ENCODE assay signal across 8 cellular contexts in the genomic region with DNA sequence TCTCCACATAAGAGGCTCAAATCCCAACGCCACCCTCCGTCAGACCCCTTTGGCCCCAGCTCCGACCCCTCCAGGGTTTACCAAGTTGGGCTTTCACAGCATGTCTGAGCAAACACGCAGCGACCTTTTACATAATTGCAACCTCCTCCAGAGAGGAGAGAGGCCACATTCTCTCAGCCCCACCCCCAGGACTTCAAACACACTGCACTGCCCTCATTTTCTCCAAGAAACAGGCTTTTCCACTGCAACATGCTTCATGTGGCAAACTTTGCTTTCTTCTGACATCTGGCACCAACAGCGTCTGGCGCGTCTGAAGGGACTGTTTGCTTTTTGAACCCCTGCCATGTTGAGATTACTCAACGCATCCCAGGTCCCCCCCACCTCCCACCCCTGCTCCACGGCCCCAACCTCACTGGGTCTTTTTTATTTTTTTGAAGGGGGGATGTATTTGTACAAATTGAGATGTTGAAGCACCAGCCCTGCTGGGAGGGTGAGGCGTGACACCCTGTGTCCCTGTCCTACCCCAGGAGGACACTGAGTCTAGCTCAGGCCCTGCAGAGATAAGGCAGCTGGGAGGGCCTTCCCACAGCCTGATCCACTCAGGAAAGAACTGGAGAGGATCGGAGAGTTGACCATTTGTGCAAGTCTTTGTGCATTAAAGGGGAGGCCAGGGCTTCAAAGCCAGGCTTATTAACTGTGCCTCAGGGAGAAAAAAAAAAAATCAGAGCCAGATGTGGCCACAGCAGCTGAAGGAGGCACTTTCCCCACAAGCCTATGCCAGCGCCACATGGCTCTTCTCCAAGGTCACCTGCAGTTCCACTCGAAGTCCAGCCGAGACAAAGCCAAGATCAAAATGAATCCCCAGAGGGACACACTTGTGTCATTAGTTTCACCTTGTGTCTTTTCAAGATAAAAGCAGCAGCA. TPM values are rescaled to one million over a fixed set of nuclear protein-coding genes. Genes with fewer than 3 reads are reported as not detected.
DNase-seq lines count a peak whose midpoint lies in the region; ATAC-seq, FAIRE-seq and TF ChIP-seq lines count a peak whose summit lies in the region.

No MANE protein-coding gene starts in this region.

- no peak overlapping the region for H3K4me3 Mint-ChIP-seq in stimulated activated naive CD8-positive, alpha-beta T cell treated with anti-CD3 and anti-CD28 coated beads, Interleukin-15, Interleukin-2, amounts not matched to agents 100 ng/mL and 50 ng/mL, for 24 hours
- H3K4me3 Mint-ChIP-seq in stimulated activated naive CD8-positive, alpha-beta T cell treated with anti-CD3 and anti-CD28 coated beads, Interleukin-15, amount 100 ng/mL, for 72 hours = no peak overlapping the region
- peak overlapping the region; percentile 37 for H3K4me3 Mint-ChIP-seq in mesothelial cell of epicardium

- peak; percentile 59 for TF ChIP-seq CTCF in mesothelial cell of epicardium (IDR thresholded peaks at IDR 0.05; ENCODE audit: unreplicated experiment)

- DNase-seq in stimulated activated naive CD8-positive, alpha-beta T cell treated with anti-CD3 and anti-CD28 coated beads, Interleukin-15, amount 100 ng/mL, for 72 hours = no peak
- no peak for DNase-seq in mesothelial cell of epicardium (ENCODE audit: low spot score in 2 of 2, unreplicated experiment in 2 of 2)
- DNase-seq in cerebellar nuclear complex (lab: John Stamatoyannopoulos, UW) = no peak

- no peaks in the 10 kb centered on the region for H3K27me3 Mint-ChIP-seq in stimulated activated naive CD8-positive, alpha-beta T cell treated with anti-CD3 and anti-CD28 coated beads, Interleukin-15, Interleukin-2, amounts not matched to agents 100 ng/mL and 50 ng/mL, for 24 hours
- no peaks in the 10 kb centered on the region for H3K27me3 Mint-ChIP-seq in stimulated activated naive CD8-positive, alpha-beta T cell treated with anti-CD3 and anti-CD28 coated beads, Interleukin-15, amount 100 ng/mL, for 72 hours
- no peaks in the 10 kb centered on the region for H3K27me3 Mint-ChIP-seq in mesothelial cell of epicardium (ENCODE audit: low read depth)

- no peaks in the 10 kb centered on the region for H3K9me3 Mint-ChIP-seq in stimulated activated naive CD8-positive, alpha-beta T cell treated with anti-CD3 and anti-CD28 coated beads, Interleukin-15, Interleukin-2, amounts not matched to agents 100 ng/mL and 50 ng/mL, for 24 hours
- H3K9me3 Mint-ChIP-seq in stimulated activated naive CD8-positive, alpha-beta T cell treated with anti-CD3 and anti-CD28 coated beads, Interleukin-15, amount 100 ng/mL, for 72 hours = no peaks in the 10 kb centered on the region
- no peaks in the 10 kb centered on the region for H3K9me3 Mint-ChIP-seq in mesothelial cell of epicardium

- H3K4me1 Mint-ChIP-seq in stimulated activated naive CD8-positive, alpha-beta T cell treated with anti-CD3 and anti-CD28 coated beads, Interleukin-15, Interleukin-2, amounts not matched to agents 100 ng/mL and 50 ng/mL, for 24 hours (ENCODE audit: low read depth) = no peaks in the 10 kb centered on the region
- peaks cover 17% of the 10 kb centered on the region for H3K4me1 Mint-ChIP-seq in stimulated activated naive CD8-positive, alpha-beta T cell treated with anti-CD3 and anti-CD28 coated beads, Interleukin-15, amount 100 ng/mL, for 72 hours
- peaks cover 52% of the 10 kb centered on the region for H3K4me1 Mint-ChIP-seq in mesothelial cell of epicardium

- H3K36me3 Mint-ChIP-seq in stimulated activated naive CD8-positive, alpha-beta T cell treated with anti-CD3 and anti-CD28 coated beads, Interleukin-15, Interleukin-2, amounts not matched to agents 100 ng/mL and 50 ng/mL, for 24 hours (ENCODE audit: low read depth) = peaks cover 5% of the 10 kb centered on the region
- peaks cover 49% of the 10 kb centered on the region for H3K36me3 Mint-ChIP-seq in mesothelial cell of epicardium

- ATAC-seq in stimulated activated naive CD8-positive, alpha-beta T cell treated with anti-CD3 and anti-CD28 coated beads, Interleukin-15, amount 100 ng/mL, for 72 hours = no peak
- no peak for ATAC-seq in GM21723 (IDR thresholded peaks at IDR 0.05; ENCODE audit: unreplicated experiment)
- no peak for ATAC-seq in HG02610 (IDR thresholded peaks at IDR 0.05; ENCODE audit: unreplicated experiment)
- no peak for ATAC-seq in GM19455 (IDR thresholded peaks at IDR 0.05; ENCODE audit: unreplicated experiment)

- peak; percentile 76 for FAIRE-seq in endometrium (lab: Jason Lieb, UNC)

- H3K27ac Mint-ChIP-seq in stimulated activated naive CD8-positive, alpha-beta T cell treated with anti-CD3 and anti-CD28 coated beads, Interleukin-15, Interleukin-2, amounts not matched to agents 100 ng/mL and 50 ng/mL, for 24 hours = peak overlapping the region; percentile 7
- no peak overlapping the region for H3K27ac Mint-ChIP-seq in stimulated activated naive CD8-positive, alpha-beta T cell treated with anti-CD3 and anti-CD28 coated beads, Interleukin-15, amount 100 ng/mL, for 72 hours
- H3K27ac Mint-ChIP-seq in mesothelial cell of epicardium = peak overlapping the region; percentile 98

RNA-seq across cellular contexts. Expression of a gene that starts 29.7 kb away (rescaled TPM):
- total RNA-seq in mesothelial cell of epicardium = 84.6 to 88.7 TPM (median 87.8 TPM) in 3 replicates

Comparison
In these comparisons a context has a peak if more than half of its experiments do, and no peak if none do; other contexts are left out.
1. H3K27ac Mint-ChIP-seq: peak in stimulated activated naive CD8-positive, alpha-beta T cell treated with anti-CD3 and anti-CD28 coated beads, Interleukin-15, Interleukin-2, amounts not matched to agents 100 ng/mL and 50 ng/mL, for 24 hours (single experiment) and mesothelial cell of epicardium (single experiment); none in stimulated activated naive CD8-positive, alpha-beta T cell treated with anti-CD3 and anti-CD28 coated beads, Interleukin-15, amount 100 ng/mL, for 72 hours (0 of 2).